10 cellular contexts compared by ENCODE assay signal in genomic region chr14:92785601-92786426, GRCh38. TPM values are rescaled to one million over a fixed set of nuclear protein-coding genes. Genes with fewer than 3 reads are reported as not detected.
DNase-seq lines count a peak whose midpoint lies in the region; ATAC-seq and TF ChIP-seq lines count a peak whose summit lies in the region.
"Had no signal": no experiment of that assay in that cellular context is flagged by ENCODE, and none has a peak within 500 bp of the region (broad histone marks: within the 10 kb centered on the region; RNA-seq: fewer than 3 reads in every experiment).

No MANE protein-coding gene starts in this region.

- H3K27ac ChIP-seq in adrenal gland = peak overlapping the region; percentile 55 to 88 (median 77)
- H3K27ac ChIP-seq in hepatocyte = peak overlapping the region; percentile 90
- H3K27ac ChIP-seq in A673 (ENCODE audit: low read depth, low read length, poor library complexity, severe bottlenecking) = no peak overlapping the region
- no peak overlapping the region for H3K27ac ChIP-seq in neural progenitor cell
- H3K27ac ChIP-seq: psoas muscle had no signal

- H3K36me3 ChIP-seq in adrenal gland (replicated peaks in 1 of 2) (no peaks in the 10 kb centered on the region), hepatocyte (replicated peaks; ENCODE audit: insufficient read depth, low read depth) (no peaks in the 10 kb centered on the region), A673 (ENCODE audit: insufficient read depth, low read length, poor library complexity, severe bottlenecking) (no peaks in the 10 kb centered on the region), neural progenitor cell (no peaks in the 10 kb centered on the region)

- CTCF ChIA-PET in A673 (lab: Charles Lee) = interaction anchor here (0.6 kb wide), 1 partner anchor 16 kb away, joined by 4 read pairs; no protein-coding TSS in a partner anchor

- H3K4me1 ChIP-seq in adrenal gland (replicated peaks in 1 of 2) (peaks cover 8 to 16% of the 10 kb centered on the region in 2 donors), hepatocyte (ENCODE audit: insufficient read depth) (peaks cover 4% of the 10 kb centered on the region), A673 (ENCODE audit: insufficient read depth, low read length, poor library complexity, severe bottlenecking) (no peaks in the 10 kb centered on the region), neural progenitor cell (no peaks in the 10 kb centered on the region)

- no peaks in the 10 kb centered on the region for H3K9me2 ChIP-seq in hepatocyte (replicated peaks; ENCODE audit: insufficient read depth)

- peak in 1 of 2 donors; percentile 32 for TF ChIP-seq POLR2A in adrenal gland (IDR thresholded peaks at IDR 0.05)

- H3K4me2 ChIP-seq in hepatocyte = peak overlapping the region; percentile 54
- H3K4me2 ChIP-seq in neural progenitor cell = no peak overlapping the region

- no peak overlapping the region for H3K4me3 Mint-ChIP-seq in neural progenitor cell
- H3K4me3 Mint-ChIP-seq: T-helper 1 cell treated with Interleukin-12 subunit alpha and Interleukin-12 subunit beta and Interleukin-4 antibody, amounts not matched to agents 30 μg/mL and 1 μg/mL, for 36 hours had no signal

- WGBS in adrenal gland, 4 donors = 42 to 54% (median 48%) methylated on average over 7 of the region's 7 CpGs
- WGBS in hepatocyte (ENCODE audit: low lambda C conversion rate, missing lambda C conversion rate) = 72% methylated on average over 7 of the region's 7 CpGs

- peak overlapping the region; percentile 24 for H2AFZ ChIP-seq in hepatocyte
- H2AFZ ChIP-seq in neural progenitor cell (replicated peaks) = no peak overlapping the region

- H3K4me1 Mint-ChIP-seq in neural progenitor cell = no peaks in the 10 kb centered on the region

- H3K27me3 ChIP-seq in adrenal gland = no peaks in the 10 kb centered on the region
- H3K27me3 ChIP-seq in hepatocyte = no peaks in the 10 kb centered on the region
- H3K27me3 ChIP-seq in A673 (replicated peaks; ENCODE audit: insufficient read depth, low read depth, low read length, poor library complexity) = no peaks in the 10 kb centered on the region
- H3K27me3 ChIP-seq in neural progenitor cell = no peaks in the 10 kb centered on the region

- no peak overlapping the region for H3K9ac ChIP-seq in neural progenitor cell

- H3K27ac Mint-ChIP-seq in neural progenitor cell = no peak overlapping the region
- H3K27ac Mint-ChIP-seq: T-helper 1 cell treated with Interleukin-12 subunit alpha and Interleukin-12 subunit beta and Interleukin-4 antibody, amounts not matched to agents 30 μg/mL and 1 μg/mL, for 36 hours had no signal

- TF ChIP-seq CTCF in adrenal gland (IDR thresholded peaks at IDR 0.05) (peak in 3 of 6 experiments; percentile 16 to 25 (median 23)), hepatocyte (IDR thresholded peaks at IDR 0.05; ENCODE audit: poor library complexity) (no peak), A673 (conservative IDR thresholded peaks at IDR 0.05; ENCODE audit: low read depth, low read length) (no peak), neural progenitor cell (IDR thresholded peaks at IDR 0.05) (no peak)

- H3K36me3 Mint-ChIP-seq in neural progenitor cell = no peaks in the 10 kb centered on the region

- peaks cover 17% of the 10 kb centered on the region for H3K9me3 Mint-ChIP-seq in neural progenitor cell

- POLR2A ChIA-PET in A673 (lab: Charles Lee; ENCODE audit: low non-redundant PET) = no interaction called here

- H3K4me3 ChIP-seq in adrenal gland (no peak overlapping the region), hepatocyte (no peak overlapping the region), A673 (ENCODE audit: low read depth, low read length, poor library complexity, severe bottlenecking) (no peak overlapping the region), neural progenitor cell (no peak overlapping the region)
- H3K4me3 ChIP-seq: psoas muscle had no signal

- H4K20me1 ChIP-seq in hepatocyte (ENCODE audit: insufficient read depth, poor library complexity, severe bottlenecking) = no peaks in the 10 kb centered on the region
- H4K20me1 ChIP-seq in neural progenitor cell (ENCODE audit: low read depth) = no peaks in the 10 kb centered on the region

- no peaks in the 10 kb centered on the region for H3F3A ChIP-seq in neural progenitor cell (ENCODE audit: low read depth)

- H3K9me3 ChIP-seq in adrenal gland (replicated peaks in 1 of 3) (peaks cover 0 to 8% (median 5%) of the 10 kb centered on the region in 3 donors), hepatocyte (ENCODE audit: low read depth) (peaks cover 17% of the 10 kb centered on the region), A673 (ENCODE audit: low read depth, low read length, poor library complexity, severe bottlenecking) (peaks cover 18% of the 10 kb centered on the region), neural progenitor cell (ENCODE audit: low read depth) (no peaks in the 10 kb centered on the region)

- no peaks in the 10 kb centered on the region for H3K27me3 Mint-ChIP-seq in neural progenitor cell (ENCODE audit: insufficient read depth, low read depth)

- no TSS peak for BruUV-seq in A673 (replicated peaks; lab: Mats Ljungman, UMichigan)

- intact Hi-C loops in adrenal gland (cut with DNase I) (loop anchor here in 1 of 2 donors (5.0 to 10.0 kb wide), 2 partner anchors 74 to 101 kb away; no protein-coding TSS in a partner anchor), A673 (cut with micrococcal nuclease; ENCODE audit: unreplicated experiment) (loop anchor here (2.0 kb wide), 1 partner anchor 99 kb away; no protein-coding TSS in a partner anchor)

- H3K79me2 ChIP-seq in hepatocyte (no peaks in the 10 kb centered on the region), neural progenitor cell (ENCODE audit: low read depth) (no peaks in the 10 kb centered on the region)

- ATAC-seq in HG03520 (IDR thresholded peaks at IDR 0.05; ENCODE audit: unreplicated experiment) = no peak
- ATAC-seq: psoas muscle had no signal

- DNase-seq in HK-2 (ENCODE audit: unreplicated experiment) (peak; percentile 41), adrenal gland (peak; percentile 60 to 83 (median 77)), hepatocyte (ENCODE audit: low spot score) (peak; percentile 66), stromal cell of bone marrow (ENCODE audit: low read depth) (peak; percentile 81), A673 (ENCODE audit: low spot score) (no peak), neural progenitor cell (ENCODE audit: low spot score) (no peak)
- no peak for DNase-seq in activated effector memory CD4-positive, alpha-beta T cell treated with anti-CD3 and anti-CD28 coated beads, Interleukin-2, amount 50 U/mL, for 16 hours
- DNase-seq: psoas muscle had no signal

RNA-seq across cellular contexts. Expression of gene GOLGA5, which starts 8.3 kb away (rescaled TPM):
- 10 to 100 TPM; 24.6 to 55.0 (median 33.0) TPM for total RNA-seq in adrenal gland
- polyA plus RNA-seq in adrenal gland = 10 to 100 TPM; 33.4 to 85.1 (median 43.5) TPM
- 62.4 and 63.9 TPM in 2 replicates for total RNA-seq in hepatocyte
- 50.0 and 52.7 TPM in 2 replicates for polyA plus RNA-seq in hepatocyte
- 21.3 and 24.4 TPM in 2 replicates for total RNA-seq in A673 (2021)
- 28.3 and 34.2 TPM in 2 replicates for total RNA-seq in neural progenitor cell (ENCODE audit: low replicate concordance)

RNA-seq across cellular contexts. Expression of gene LGMN, which starts 37.4 kb away (rescaled TPM):
- 100 to 1,000 TPM in 7 of 8 donors, 10 to 100 TPM in 1; 84.5 to 153 (median 125) TPM for total RNA-seq in adrenal gland
- 10 to 100 TPM; 66.6 to 93.4 (median 81.8) TPM for polyA plus RNA-seq in adrenal gland
- total RNA-seq in hepatocyte = 125 and 130 TPM in 2 replicates
- 139 and 169 TPM in 2 replicates for polyA plus RNA-seq in hepatocyte
- 34.6 and 39.8 TPM in 2 replicates for total RNA-seq in A673 (2021)
- total RNA-seq in neural progenitor cell (ENCODE audit: low replicate concordance) = 71.8 and 87.0 TPM in 2 replicates

Comparison
In these comparisons a context has a peak if more than half of its experiments do, and no peak if none do; other contexts are left out.
1. DNase-seq: peak in HK-2 (single experiment), adrenal gland (7 of 7), hepatocyte (single experiment) and stromal cell of bone marrow (single experiment); none in A673 (single experiment), activated effector memory CD4-positive, alpha-beta T cell treated with anti-CD3 and anti-CD28 coated beads, Interleukin-2, amount 50 U/mL, for 16 hours (single experiment) and neural progenitor cell (single experiment).
2. H3K27ac ChIP-seq: peak in adrenal gland (5 of 5) and hepatocyte (single experiment); none in A673 (single experiment) and neural progenitor cell (single experiment).